Comparison of ENCODE assay signal across 17 cellular contexts in genomic region chr17:67019126-67019507, GRCh38. TPM values are rescaled to one million over a fixed set of nuclear protein-coding genes. Genes with fewer than 3 reads are reported as not detected.
DNase-seq lines count a peak whose midpoint lies in the region; ATAC-seq and TF ChIP-seq lines count a peak whose summit lies in the region.
"Had no signal": no experiment of that assay in that cellular context is flagged by ENCODE, and none has a peak within 500 bp of the region (broad histone marks: within the 10 kb centered on the region; RNA-seq: fewer than 3 reads in every experiment).

No MANE protein-coding gene starts in this region.

- H3K27ac ChIP-seq in cingulate gyrus (ENCODE audit: low read depth, low read length) (peak overlapping the region; percentile 34), uterus (no peak overlapping the region), tibial nerve (no peak overlapping the region)
- H3K27ac ChIP-seq: GM23248 had no signal

- H3K4me3 ChIP-seq in uterus (no peak overlapping the region), tibial nerve (no peak overlapping the region)
- H3K4me3 ChIP-seq: GM23248 had no signal

- TF ChIP-seq POLR2A in uterus (IDR thresholded peaks at IDR 0.05), result no peak
- TF ChIP-seq POLR2A in tibial nerve (IDR thresholded peaks at IDR 0.05), result no peak

- peaks cover 2% of the 10 kb centered on the region for H3K9me3 Mint-ChIP-seq in progenitor cell of endocrine pancreas (ENCODE audit: low read depth)
- H3K9me3 Mint-ChIP-seq in stimulated activated effector memory CD8-positive, alpha-beta T cell treated with anti-CD3 and anti-CD28 coated beads, Interleukin-12 subunit alpha, Interleukin-12 subunit beta, amount 100 ng/mL, for 72 hours, result no peaks in the 10 kb centered on the region

- ATAC-seq in SK-N-SH treated with all-trans-retinoic acid at 6 μM for 48 hours, result no peak
- no peak for ATAC-seq in stimulated activated effector memory CD8-positive, alpha-beta T cell treated with anti-CD3 and anti-CD28 coated beads, Interleukin-12 subunit alpha, Interleukin-12 subunit beta, amount 100 ng/mL, for 72 hours

- H3K36me3 ChIP-seq in uterus (no peaks in the 10 kb centered on the region), tibial nerve (no peaks in the 10 kb centered on the region)

- TF ChIP-seq EP300 in tibial nerve (IDR thresholded peaks at IDR 0.05), result no peak

- H3K27ac Mint-ChIP-seq in progenitor cell of endocrine pancreas, result peak overlapping the region; percentile 30
- H3K27ac Mint-ChIP-seq in stimulated activated effector memory CD8-positive, alpha-beta T cell treated with anti-CD3 and anti-CD28 coated beads, Interleukin-12 subunit alpha, Interleukin-12 subunit beta, amount 100 ng/mL, for 72 hours, result no peak overlapping the region

- no peaks in the 10 kb centered on the region for H3K9me3 ChIP-seq in uterus
- H3K9me3 ChIP-seq in tibial nerve, result no peaks in the 10 kb centered on the region

- H3K4me1 ChIP-seq in uterus (no peaks in the 10 kb centered on the region), tibial nerve (peaks cover 0 to 10% (median 0%) of the 10 kb centered on the region in 4 donors)

- H3K4me3 Mint-ChIP-seq in progenitor cell of endocrine pancreas (ENCODE audit: low read depth), result no peak overlapping the region
- H3K4me3 Mint-ChIP-seq in stimulated activated effector memory CD8-positive, alpha-beta T cell treated with anti-CD3 and anti-CD28 coated beads, Interleukin-12 subunit alpha, Interleukin-12 subunit beta, amount 100 ng/mL, for 72 hours, result no peak overlapping the region

- peak; percentile 48 for DNase-seq in NCI-H2081 treated with DMSO at 0.1 percent for 48 hours (lab: John Stamatoyannopoulos, UW)
- DNase-seq in NCI-H2081 (lab: John Stamatoyannopoulos, UW), result no peak
- no peak for DNase-seq in progenitor cell of endocrine pancreas (ENCODE audit: low spot score, unreplicated experiment)
- no peak for DNase-seq in uterus
- no peak for DNase-seq in stimulated activated effector memory CD8-positive, alpha-beta T cell treated with anti-CD3 and anti-CD28 coated beads, Interleukin-12 subunit alpha, Interleukin-12 subunit beta, amount 100 ng/mL, for 72 hours (ENCODE audit: low spot score in 2 of 2)
- DNase-seq in tibial nerve (ENCODE audit: low spot score in 2 of 2), result no peak
- DNase-seq: 8988T, DND-41, GM23248, HCEC 1CT, KG1, NCI-H2029 treated with DMSO at 0.1 percent for 48 hours, NCI-H524 treated with DMSO at 0.1 percent for 48 hours, RPMI8226, SHP77 treated with DMSO at 0.1 percent for 48 hours had no signal

- 85% methylated on average over 8 of the region's 8 CpGs for WGBS in tibial nerve, 2 donors

- TF ChIP-seq CTCF in progenitor cell of endocrine pancreas (IDR thresholded peaks at IDR 0.05; ENCODE audit: unreplicated experiment), result no peak
- TF ChIP-seq CTCF in uterus (IDR thresholded peaks at IDR 0.05), result no peak
- no peak for TF ChIP-seq CTCF in tibial nerve (IDR thresholded peaks at IDR 0.05)

- peaks cover 3% of the 10 kb centered on the region for H3K27me3 Mint-ChIP-seq in progenitor cell of endocrine pancreas

- intact Hi-C loops in uterus (cut with DNase I; ENCODE audit: low total_unique reads), result no loop called here

- H3K36me3 Mint-ChIP-seq in progenitor cell of endocrine pancreas (ENCODE audit: insufficient read depth), result no peaks in the 10 kb centered on the region
- H3K36me3 Mint-ChIP-seq in stimulated activated effector memory CD8-positive, alpha-beta T cell treated with anti-CD3 and anti-CD28 coated beads, Interleukin-12 subunit alpha, Interleukin-12 subunit beta, amount 100 ng/mL, for 72 hours, result no peaks in the 10 kb centered on the region

- no peaks in the 10 kb centered on the region for H3K27me3 ChIP-seq in uterus
- no peaks in the 10 kb centered on the region for H3K27me3 ChIP-seq in tibial nerve

- H3K4me1 Mint-ChIP-seq in progenitor cell of endocrine pancreas (ENCODE audit: low read depth), result peaks cover 12% of the 10 kb centered on the region
- no peaks in the 10 kb centered on the region for H3K4me1 Mint-ChIP-seq in stimulated activated effector memory CD8-positive, alpha-beta T cell treated with anti-CD3 and anti-CD28 coated beads, Interleukin-12 subunit alpha, Interleukin-12 subunit beta, amount 100 ng/mL, for 72 hours

TF ChIP-seq in SK-N-SH treated with all-trans-retinoic acid at 6 μM for 48 hours, 23 proteins besides CTCF, POLR2A, EP300 and RAD21:
- TF ChIP-seq TOX (CRISPR knock-in tag; IDR thresholded peaks at IDR 0.05; ENCODE audit: borderline replicate concordance) (no peak), ZFP3 (CRISPR knock-in tag; IDR thresholded peaks at IDR 0.05) (no peak), GLIS3 (CRISPR knock-in tag; IDR thresholded peaks at IDR 0.05) (no peak), ZNF8 (CRISPR knock-in tag; IDR thresholded peaks at IDR 0.05) (peak; percentile 48; the same call in 1 of the 2 replicates)
TF ChIP-seq in SK-N-SH treated with all-trans-retinoic acid at 6 μM for 48 hours: peak in this region for 1.

RNA-seq across cellular contexts. Expression of gene CACNG1, which starts 25.2 kb away (rescaled TPM):
- 0.22 TPM in 1 of 2 replicates, not detected in the other for total RNA-seq in progenitor cell of endocrine pancreas
- total RNA-seq in uterus, result not detected
- total RNA-seq in tibial nerve, result not detected
- total RNA-seq: GM23248 had no signal

RNA-seq across cellular contexts. Expression of gene CACNG4, which starts 54.6 kb away (rescaled TPM):
- 6.5 and 8.7 TPM in 2 replicates for total RNA-seq in progenitor cell of endocrine pancreas
- total RNA-seq in uterus, result 1 to 10 TPM in 1 of 4 donors, under 1 TPM in 2, not detected in 1; 0.21 to 3.9 (median 0.26) TPM
- total RNA-seq in tibial nerve, result under 1 TPM in 1 of 4 donors, not detected in 3; 0.44 TPM
- total RNA-seq: GM23248 had no signal
